ENCODE assay signal across 1 cellular context in the genomic region with DNA sequence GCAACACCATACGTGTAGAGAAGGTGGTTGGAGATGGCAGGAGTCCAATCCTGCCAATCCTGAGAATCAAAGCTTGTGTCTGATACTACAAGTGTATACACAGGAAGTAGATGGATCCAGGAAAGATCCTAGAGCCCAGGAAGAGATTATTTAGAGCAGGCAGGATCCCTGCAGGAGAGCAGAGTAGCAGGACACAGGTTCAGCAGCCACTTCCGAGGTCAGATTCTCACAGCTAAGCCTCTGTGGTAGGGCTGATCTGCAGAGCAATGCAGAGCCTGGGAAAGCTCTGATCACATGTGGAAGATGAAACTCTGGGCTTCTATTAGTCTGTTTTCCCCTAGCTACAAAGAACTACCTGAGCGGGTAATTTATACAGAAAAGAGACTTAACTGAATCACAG.
TF ChIP-seq lines count a peak whose summit lies in the region.

No MANE protein-coding gene starts in this region.

TF ChIP-seq in H1, 55 proteins besides CTCF, POLR2A, EP300 and RAD21:
- no peak for TF ChIP-seq HDAC2 (IDR thresholded peaks at IDR 0.05; ENCODE audit: borderline replicate concordance in 1 of 2, low read depth in 2 of 2, low read length in 2 of 2)
- TF ChIP-seq, protein P1, sequence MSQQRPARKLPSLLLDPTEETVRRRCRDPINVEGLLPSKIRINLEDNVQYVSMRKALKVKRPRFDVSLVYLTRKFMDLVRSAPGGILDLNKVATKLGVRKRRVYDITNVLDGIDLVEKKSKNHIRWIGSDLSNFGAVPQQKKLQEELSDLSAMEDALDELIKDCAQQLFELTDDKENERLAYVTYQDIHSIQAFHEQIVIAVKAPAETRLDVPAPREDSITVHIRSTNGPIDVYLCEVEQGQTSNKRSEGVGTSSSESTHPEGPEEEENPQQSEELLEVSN (IDR thresholded peaks at IDR 0.05), result no peak
- no peak for TF ChIP-seq POU5F1 (IDR thresholded peaks at IDR 0.05; ENCODE audit: low read depth, low read length)
- no peak for TF ChIP-seq CREB1 (IDR thresholded peaks at IDR 0.05)
- TF ChIP-seq GTF2F1 (IDR thresholded peaks at IDR 0.05; ENCODE audit: borderline replicate concordance, low read depth, low read length), result no peak
- no peak for TF ChIP-seq SRF (IDR thresholded peaks at IDR 0.05; ENCODE audit: low read depth, low read length)
- TF ChIP-seq TAF7 (optimal IDR thresholded peaks at IDR 0.05; ENCODE audit: borderline replicate concordance, low read depth, low read length), result no peak
- TF ChIP-seq SIX5 (IDR thresholded peaks at IDR 0.05; ENCODE audit: low read depth, low read length), result no peak
- TF ChIP-seq ZNF274 (IDR thresholded peaks at IDR 0.05; ENCODE audit: borderline replicate concordance, extremely low read depth, low read length), result no peak
